15 cellular contexts compared by ENCODE assay signal in genomic region chr1:159090566-159091546, GRCh38. TPM values are rescaled to one million over a fixed set of nuclear protein-coding genes. Genes with fewer than 3 reads are reported as not detected.
DNase-seq lines count a peak whose midpoint lies in the region; ATAC-seq lines count a peak whose summit lies in the region.
"Had no signal": no experiment of that assay in that cellular context is flagged by ENCODE, and none has a peak within 500 bp of the region (broad histone marks: within the 10 kb centered on the region; RNA-seq: fewer than 3 reads in every experiment).

No MANE protein-coding gene starts in this region.

- H3K4me3 Mint-ChIP-seq in activated CD4-positive, alpha-beta T cell treated with anti-CD3 and anti-CD28 coated beads for 36 hours = no peak overlapping the region
- peak overlapping the region; percentile 30 to 43 for H3K4me3 Mint-ChIP-seq in effector memory CD8-positive, alpha-beta T cell
- H3K4me3 Mint-ChIP-seq: brain, H9 had no signal

- H3K27me3 Mint-ChIP-seq in activated CD4-positive, alpha-beta T cell treated with anti-CD3 and anti-CD28 coated beads for 36 hours = peaks cover 2% of the 10 kb centered on the region
- H3K27me3 Mint-ChIP-seq in effector memory CD8-positive, alpha-beta T cell = peaks cover 0 to 5% of the 10 kb centered on the region in 2 donors
- H3K27me3 Mint-ChIP-seq: brain had no signal

- peak; percentile 21 for ATAC-seq in activated CD4-positive, alpha-beta T cell treated with anti-CD3 and anti-CD28 coated beads for 36 hours
- no peak for ATAC-seq in effector memory CD8-positive, alpha-beta T cell (replicated peaks)
- ATAC-seq: A549 had no signal

- H3K4me1 Mint-ChIP-seq in activated CD4-positive, alpha-beta T cell treated with anti-CD3 and anti-CD28 coated beads for 36 hours = peaks cover 51% of the 10 kb centered on the region
- H3K4me1 Mint-ChIP-seq in effector memory CD8-positive, alpha-beta T cell (ENCODE audit: low read depth in 2 of 2) = peaks cover 6 to 14% of the 10 kb centered on the region in 2 donors
- H3K4me1 Mint-ChIP-seq: H9 had no signal

- POLR2A ChIA-PET in activated CD4-positive, alpha-beta T cell treated with anti-CD3 and anti-CD28 coated beads for 36 hours (lab: Charles Lee) = interaction anchor here (0.7 to 4.1 kb wide), 3 partner anchors 14 to 166 kb away, joined by 3 to 61 read pairs (median 19); partner anchors contain the start of genes AIM2 and IFI16

- CTCF ChIA-PET in activated CD4-positive, alpha-beta T cell treated with anti-CD3 and anti-CD28 coated beads for 36 hours (lab: Charles Lee) = interaction anchor here (0.6 to 5.2 kb wide), 4 partner anchors 14 to 898 kb away, joined by 3 to 76 read pairs (median 15); partner anchors contain the start of gene AIM2

- no peak for DNase-seq in activated CD4-positive, alpha-beta T cell treated with anti-CD3 and anti-CD28 coated beads for 36 hours
- no peak for DNase-seq in activated CD4-positive, alpha-beta T cell treated with anti-CD3 and anti-CD28 coated beads, Interleukin-2, amount 50 U/mL, for 4 hours
- DNase-seq in RPMI7951 (ENCODE audit: low read depth) (peak; percentile 73), renal cortical epithelial cell (ENCODE audit: low read depth) (peak; percentile 25), NCI-H1694 (lab: John Stamatoyannopoulos, UW) (no peak), DMS153 treated with DMSO at 0.1 percent for 48 hours (lab: John Stamatoyannopoulos, UW; ENCODE audit: unreplicated experiment) (no peak), HuH-7.5 (ENCODE audit: low spot score) (no peak)
- no peak for DNase-seq in effector memory CD8-positive, alpha-beta T cell
- DNase-seq: DMS 273 treated with DMSO at 0.1 percent for 48 hours, H9, islet precursor cell, T-helper 9 cell, upper lobe of right lung had no signal

- H3K27ac Mint-ChIP-seq in activated CD4-positive, alpha-beta T cell treated with anti-CD3 and anti-CD28 coated beads for 36 hours = peak overlapping the region; percentile 78
- peak overlapping the region; percentile 86 to 92 for H3K27ac Mint-ChIP-seq in effector memory CD8-positive, alpha-beta T cell
- H3K27ac Mint-ChIP-seq: brain had no signal

- H3K36me3 Mint-ChIP-seq in activated CD4-positive, alpha-beta T cell treated with anti-CD3 and anti-CD28 coated beads for 36 hours (ENCODE audit: low read depth) = no peaks in the 10 kb centered on the region
- no peaks in the 10 kb centered on the region for H3K36me3 Mint-ChIP-seq in effector memory CD8-positive, alpha-beta T cell (ENCODE audit: insufficient read depth)
- H3K36me3 Mint-ChIP-seq: brain had no signal

- intact Hi-C loops in activated CD4-positive, alpha-beta T cell treated with anti-CD3 and anti-CD28 coated beads for 36 hours (cut with DNase I, micrococcal nuclease) = loop anchor here in 1 of 2 experiments (1.0 to 2.0 kb wide), 2 partner anchors 32 to 122 kb away; no protein-coding TSS in a partner anchor

- no peaks in the 10 kb centered on the region for H3K9me3 Mint-ChIP-seq in activated CD4-positive, alpha-beta T cell treated with anti-CD3 and anti-CD28 coated beads for 36 hours (ENCODE audit: low read depth)
- no peaks in the 10 kb centered on the region for H3K9me3 Mint-ChIP-seq in effector memory CD8-positive, alpha-beta T cell
- H3K9me3 Mint-ChIP-seq: brain, H9 had no signal

RNA-seq across cellular contexts. Expression of gene AIM2, which starts 14.3 kb away (rescaled TPM):
- total RNA-seq in activated CD4-positive, alpha-beta T cell treated with anti-CD3 and anti-CD28 coated beads for 36 hours = 10 to 100 TPM; 65.6 to 67.6 TPM
- 13.9 and 15.5 TPM in 2 replicates for total RNA-seq in RPMI7951 (2014; rRNA removed; shearing (Covaris generic))
- total RNA-seq in renal cortical epithelial cell = not detected in 2 replicates

Comparison
In these comparisons a context has a peak if more than half of its experiments do, and no peak if none do; other contexts are left out.
1. DNase-seq: peak in RPMI7951 (single experiment) and renal cortical epithelial cell (single experiment); none in activated CD4-positive, alpha-beta T cell treated with anti-CD3 and anti-CD28 coated beads for 36 hours (single experiment), activated CD4-positive, alpha-beta T cell treated with anti-CD3 and anti-CD28 coated beads, Interleukin-2, amount 50 U/mL, for 4 hours (0 of 2), effector memory CD8-positive, alpha-beta T cell (0 of 3), NCI-H1694 (single experiment), DMS153 treated with DMSO at 0.1 percent for 48 hours (single experiment) and HuH-7.5 (single experiment).
2. RNA of gene AIM2, which starts 14.3 kb away (total RNA-seq): 65.6 to 67.6 TPM in activated CD4-positive, alpha-beta T cell treated with anti-CD3 and anti-CD28 coated beads for 36 hours and 13.9 to 15.5 TPM in RPMI7951; not detected in renal cortical epithelial cell; every median in the first group is over 10 times any median in the second.